8 cellular contexts compared by ENCODE assay signal in the genomic region with DNA sequence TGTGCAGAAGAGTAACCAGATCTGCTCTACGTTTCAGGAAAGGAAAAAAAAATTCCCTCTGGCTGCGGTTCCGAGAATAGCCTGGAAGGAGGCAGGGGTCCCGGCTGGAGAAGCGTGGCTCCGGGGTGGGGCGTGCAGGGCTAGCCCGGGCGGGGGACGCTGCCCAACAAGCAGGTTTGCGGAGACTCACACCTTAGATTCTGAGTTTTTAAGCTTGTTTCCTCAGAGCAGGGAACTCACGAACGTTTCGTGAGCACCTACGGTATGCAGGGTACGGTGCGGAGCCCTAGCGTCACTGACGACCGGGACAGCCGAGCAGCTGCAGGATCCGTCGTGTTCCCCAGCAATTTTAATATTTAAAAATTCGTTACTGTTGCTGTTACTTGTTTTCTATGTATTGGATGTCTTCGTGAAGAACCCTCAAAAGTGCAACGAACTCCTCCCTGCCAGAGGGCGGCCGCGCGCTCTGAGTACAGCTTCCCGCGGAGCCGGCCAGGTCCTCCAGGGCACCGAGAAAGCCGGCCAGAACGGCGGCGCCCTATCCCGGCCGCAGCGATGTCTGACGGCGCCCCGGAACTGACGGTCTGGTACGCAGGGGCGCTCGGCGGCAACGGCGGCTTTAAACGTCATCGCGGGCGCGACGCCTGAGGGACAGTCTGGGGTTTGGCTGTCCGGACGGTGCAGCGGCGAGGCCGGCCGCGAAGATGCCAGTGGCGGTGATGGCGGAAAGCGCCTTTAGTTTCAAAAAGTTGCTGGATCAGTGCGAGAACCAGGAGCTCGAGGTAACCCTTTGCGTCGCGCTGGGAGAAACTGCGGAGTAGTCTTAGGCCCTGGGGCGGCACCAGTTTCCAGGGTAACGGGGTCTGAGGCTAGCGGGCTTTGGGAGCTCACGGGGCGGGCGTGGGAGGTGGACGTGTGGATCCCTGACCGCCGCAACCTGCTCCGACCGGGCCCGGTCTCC. TPM values are rescaled to one million over a fixed set of nuclear protein-coding genes. Genes with fewer than 3 reads are reported as not detected.
DNase-seq lines count a peak whose midpoint lies in the region; ATAC-seq and TF ChIP-seq lines count a peak whose summit lies in the region.

A gene (plus strand): TSS at position 629 of the 961 bp plus-strand sequence. CDS start 76 bp downstream, at position 705.

- TF ChIP-seq CTCF in VCaP (conservative IDR thresholded peaks at IDR 0.05) (peak; percentile 27), breast epithelium (IDR thresholded peaks at IDR 0.05) (peak in 2 of 3 donors; percentile 27 to 49)

- intact Hi-C loops in breast epithelium (cut with DNase I; ENCODE audit: low total_unique reads) = loop anchor here (10.0 kb wide), 1 partner anchor 389 kb away; no protein-coding TSS in a partner anchor

- H3K9me3 ChIP-seq in breast epithelium = no peaks in the 10 kb centered on the region
- H3K9me3 ChIP-seq in iPS-18a (ENCODE audit: control insufficient read depth, low read depth, low read length) = no peaks in the 10 kb centered on the region
- no peaks in the 10 kb centered on the region for H3K9me3 ChIP-seq in skeletal muscle tissue (ENCODE audit: control insufficient read depth in 3 of 3, low read length in 3 of 3)

- H3K27ac ChIP-seq in VCaP = peak within 1 kb of the TSS; percentile 85
- peak within 1 kb of the TSS; percentile 88 to 92 for H3K27ac ChIP-seq in breast epithelium
- peak within 1 kb of the TSS; percentile 55 for H3K27ac ChIP-seq in iPS-18a (ENCODE audit: low read length)
- H3K27ac ChIP-seq in skeletal muscle tissue (ENCODE audit: low read depth, low read length) = peak within 1 kb of the TSS; percentile 89

- H3K4me1 ChIP-seq in breast epithelium = peaks cover 0 to 6% of the 10 kb centered on the region in 2 donors
- H3K4me1 ChIP-seq in iPS-18a (ENCODE audit: control insufficient read depth, low read depth, low read length) = no peaks in the 10 kb centered on the region
- peaks cover 9 to 28% (median 9%) of the 10 kb centered on the region in 3 donors for H3K4me1 ChIP-seq in skeletal muscle tissue (ENCODE audit: control insufficient read depth in 3 of 3, insufficient read depth in 3 of 3, low read length in 3 of 3)

- H3K4me3 ChIP-seq in breast epithelium = peak within 1 kb of the TSS; percentile 63 to 77 (median 73)
- peak within 1 kb of the TSS; percentile 97 for H3K4me3 ChIP-seq in iPS-18a (ENCODE audit: low read length)
- peak within 1 kb of the TSS; percentile 90 to 100 (median 96) for H3K4me3 ChIP-seq in skeletal muscle tissue (ENCODE audit: low read length in 3 of 3)

- no peaks in the 10 kb centered on the region for H3K27me3 ChIP-seq in breast epithelium
- no peaks in the 10 kb centered on the region for H3K27me3 ChIP-seq in iPS-18a (ENCODE audit: control insufficient read depth, insufficient read depth, low read length)
- H3K27me3 ChIP-seq in skeletal muscle tissue (ENCODE audit: control insufficient read depth in 3 of 3, insufficient read depth in 3 of 3, low read length in 3 of 3) = no peaks in the 10 kb centered on the region

- peak; percentile 87 for ATAC-seq in GM18870 (IDR thresholded peaks at IDR 0.05; ENCODE audit: unreplicated experiment)
- peak; percentile 97 for ATAC-seq in HG03135 (IDR thresholded peaks at IDR 0.05; ENCODE audit: unreplicated experiment)

- peak; percentile 82 for TF ChIP-seq POLR2A in breast epithelium (IDR thresholded peaks at IDR 0.05)

- H3K9ac ChIP-seq in iPS-18a (ENCODE audit: low read length) (peak within 1 kb of the TSS; percentile 88), skeletal muscle tissue (ENCODE audit: low read depth in 1 of 3, low read length in 3 of 3) (peak within 1 kb of the TSS; percentile 93 to 98 (median 98))

- H3K36me3 ChIP-seq in breast epithelium (no peaks in the 10 kb centered on the region), iPS-18a (ENCODE audit: control insufficient read depth, low read depth, low read length) (peaks cover 13% of the 10 kb centered on the region), skeletal muscle tissue (ENCODE audit: control insufficient read depth in 3 of 3, insufficient read depth in 3 of 3, low read length in 3 of 3) (peaks cover 3 to 14% (median 3%) of the 10 kb centered on the region in 3 donors)

- DNase-seq in ACHN (peak; percentile 94), NCI-H2196 treated with DMSO at 0.1 percent for 48 hours (lab: John Stamatoyannopoulos, UW; ENCODE audit: unreplicated experiment) (peak; percentile 85), breast epithelium (ENCODE audit: low spot score in 2 of 2) (peak; percentile 92 to 94)

- in situ Hi-C loops in ACHN (cut with HindIII; ENCODE audit: low pct_ligation_motif_present, low pct_unique_long_range_greater_than_20kb, low sequenced_read_pairs) = no loop called here

RNA-seq across cellular contexts. Expression of the gene that starts here (rescaled TPM):
- total RNA-seq in breast epithelium (100 to 1,000 TPM in 2 of 3 donors, 10 to 100 TPM in 1; 88.8 to 205 (median 103) TPM), skeletal muscle tissue (55.8 TPM)

Comparison
In these comparisons a context has a peak if more than half of its experiments do, and no peak if none do; other contexts are left out.
1. Peak in every context shown above with its lines: DNase-seq, ATAC-seq, H3K4me3 ChIP-seq and H3K27ac ChIP-seq.